22 cellular contexts compared by ENCODE assay signal in the genomic region with DNA sequence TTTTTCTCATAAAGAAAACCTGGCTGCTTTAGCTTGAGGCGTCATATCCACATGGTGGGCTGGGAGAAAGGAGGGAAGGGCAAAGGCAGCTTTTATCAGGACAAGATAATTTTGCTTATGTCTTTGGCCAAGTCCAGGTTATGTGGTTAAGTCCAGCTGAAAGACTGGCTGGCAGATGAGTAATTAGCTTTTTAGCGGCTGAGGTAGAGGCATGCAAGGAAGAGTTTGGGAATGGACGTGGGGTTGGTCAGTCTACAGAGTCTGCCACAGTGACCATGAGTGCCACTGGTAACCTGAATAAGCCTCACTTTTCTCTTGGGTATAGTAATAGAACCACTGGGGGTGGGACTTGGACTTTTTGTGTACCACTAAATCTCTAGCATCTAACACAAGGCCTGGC.
"Had no signal": no experiment of that assay in that cellular context is flagged by ENCODE, and none has a peak within 500 bp of the region (broad histone marks: within the 10 kb centered on the region; RNA-seq: fewer than 3 reads in every experiment).

No MANE protein-coding gene starts in this region.

- H3K27me3 ChIP-seq: colonic mucosa, heart right ventricle, ovary, suprapubic skin, transverse colon, vagina had no signal

- H3K4me1 ChIP-seq: colonic mucosa had no signal

- H3K27ac Mint-ChIP-seq: activated CD4-positive, alpha-beta memory T cell treated with anti-CD3 and anti-CD28 coated beads, Interleukin-2, amount 10 ng/mL, durations not matched to agents 7 days and 5 days; activated naive CD4-positive, alpha-beta T cell treated with anti-CD3 and anti-CD28 coated beads, Interleukin-2, amount 50 U/mL, for 24 hours; activated T-cell treated with anti-CD3 and anti-CD28 coated beads, Interleukin-2, amount 50 U/mL, for 24 hours; memory B cell; stimulated activated naive CD8-positive, alpha-beta T cell treated with anti-CD3 and anti-CD28 coated beads, Interleukin-15, Interleukin-2, amounts not matched to agents 100 ng/mL and 50 ng/mL, for 24 hours had no signal

- H3K4me3 ChIP-seq: colonic mucosa, heart right ventricle, mucosa of descending colon, ovary, psoas muscle, skin epidermis, suprapubic skin, transverse colon, vagina had no signal

- H3K27me3 Mint-ChIP-seq: activated CD4-positive, alpha-beta memory T cell treated with anti-CD3 and anti-CD28 coated beads, Interleukin-2, amount 10 ng/mL, durations not matched to agents 7 days and 5 days; activated naive CD4-positive, alpha-beta T cell treated with anti-CD3 and anti-CD28 coated beads, Interleukin-2, amount 50 U/mL, for 24 hours; activated T-cell treated with anti-CD3 and anti-CD28 coated beads, Interleukin-2, amount 50 U/mL, for 24 hours; brain; memory B cell; naive thymus-derived CD4-positive, alpha-beta T cell; stimulated activated naive CD8-positive, alpha-beta T cell treated with anti-CD3 and anti-CD28 coated beads, Interleukin-15, Interleukin-2, amounts not matched to agents 100 ng/mL and 50 ng/mL, for 24 hours had no signal

- H3K9me3 Mint-ChIP-seq: activated CD4-positive, alpha-beta memory T cell treated with anti-CD3 and anti-CD28 coated beads, Interleukin-2, amount 10 ng/mL, durations not matched to agents 7 days and 5 days; activated naive CD4-positive, alpha-beta T cell treated with anti-CD3 and anti-CD28 coated beads, Interleukin-2, amount 50 U/mL, for 24 hours; activated T-cell treated with anti-CD3 and anti-CD28 coated beads, Interleukin-2, amount 50 U/mL, for 24 hours; memory B cell; naive thymus-derived CD4-positive, alpha-beta T cell; stimulated activated naive CD8-positive, alpha-beta T cell treated with anti-CD3 and anti-CD28 coated beads, Interleukin-15, Interleukin-2, amounts not matched to agents 100 ng/mL and 50 ng/mL, for 24 hours had no signal

- H3K36me3 ChIP-seq: colonic mucosa, heart right ventricle, ovary, suprapubic skin, transverse colon, vagina had no signal

- DNase-seq: activated CD4-positive, alpha-beta memory T cell treated with anti-CD3 and anti-CD28 coated beads, Interleukin-2, amount 10 ng/mL, durations not matched to agents 7 days and 5 days; activated CD4-positive, alpha-beta T cell treated with anti-CD3 and anti-CD28 coated beads for 48 hours; activated CD4-positive, CD25-positive, alpha-beta regulatory T cell; activated T-cell treated with anti-CD3 and anti-CD28 coated beads, Interleukin-2, amount 50 U/mL, for 24 hours; amygdala; central memory CD4-positive, alpha-beta T cell; colonic mucosa; heart right ventricle; mucosa of descending colon; naive thymus-derived CD4-positive, alpha-beta T cell; ovary; psoas muscle; right cardiac atrium; T1000; transverse colon had no signal

- ATAC-seq: mucosa of descending colon; naive thymus-derived CD4-positive, alpha-beta T cell; psoas muscle; right cardiac atrium had no signal

- H3K9me3 ChIP-seq: colonic mucosa, heart right ventricle, mucosa of descending colon, ovary, psoas muscle, suprapubic skin, transverse colon, vagina had no signal

- H3K27ac ChIP-seq: colonic mucosa, heart right ventricle, ovary, psoas muscle, skin epidermis, suprapubic skin, transverse colon, vagina had no signal

- H3K4me3 Mint-ChIP-seq: activated CD4-positive, alpha-beta memory T cell treated with anti-CD3 and anti-CD28 coated beads, Interleukin-2, amount 10 ng/mL, durations not matched to agents 7 days and 5 days; activated naive CD4-positive, alpha-beta T cell treated with anti-CD3 and anti-CD28 coated beads, Interleukin-2, amount 50 U/mL, for 24 hours; activated T-cell treated with anti-CD3 and anti-CD28 coated beads, Interleukin-2, amount 50 U/mL, for 24 hours; brain; memory B cell; stimulated activated naive CD8-positive, alpha-beta T cell treated with anti-CD3 and anti-CD28 coated beads, Interleukin-15, Interleukin-2, amounts not matched to agents 100 ng/mL and 50 ng/mL, for 24 hours had no signal
